In genomic region chr5:74372051-74372450, GRCh38 we compare ENCODE assay signal across 22 cellular contexts.
"Had no signal": no experiment of that assay in that cellular context is flagged by ENCODE, and none has a peak within 500 bp of the region (broad histone marks: within the 10 kb centered on the region; RNA-seq: fewer than 3 reads in every experiment).

No MANE protein-coding gene starts in this region.

- H3K27ac Mint-ChIP-seq: IgD-negative memory B cell had no signal

- H3K27ac ChIP-seq: HL-60, KMS-11 had no signal

- H3K36me3 Mint-ChIP-seq: IgD-negative memory B cell had no signal

- H3K9me3 ChIP-seq: SK-N-SH had no signal

- H3K4me1 Mint-ChIP-seq: IgD-negative memory B cell had no signal

- H3K4me3 Mint-ChIP-seq: IgD-negative memory B cell had no signal

- DNase-seq: Kasumi-1, NCI-H1092, NCI-H1105 treated with DMSO at 0.1 percent for 48 hours, NCI-H1436 treated with DMSO at 0.1 percent for 48 hours, NCI-H187, NCI-H2029, NCI-H2081 treated with DMSO at 0.1 percent for 48 hours, NCI-H2171, NCI-H226, NCI-H446, NCI-H524 treated with DMSO at 0.1 percent for 48 hours, NCI-H69, NCI-H774, Right ventricle myocardium superior, RPMI8226, SIG-M5, SK-N-SH, SW 1271 had no signal

- H3K9me3 Mint-ChIP-seq: IgD-negative memory B cell had no signal

- H3K4me3 ChIP-seq: K562 had no signal

- ATAC-seq: K562 had no signal
